ENCODE assay signal across 1 cellular context in genomic region chr1:47431534-47431933, GRCh38.
TF ChIP-seq lines count a peak whose summit lies in the region.

No MANE protein-coding gene starts in this region.

TF ChIP-seq in WTC11, 78 proteins besides CTCF, POLR2A, EP300 and RAD21 (continued from another document):
- TF ChIP-seq ERG (CRISPR knock-in tag; IDR thresholded peaks at IDR 0.05) (no peak), ZNF317 (CRISPR knock-in tag; IDR thresholded peaks at IDR 0.05; ENCODE audit: borderline replicate concordance, low read depth) (no peak)
